21 cellular contexts compared by ENCODE assay signal in the genomic region with DNA sequence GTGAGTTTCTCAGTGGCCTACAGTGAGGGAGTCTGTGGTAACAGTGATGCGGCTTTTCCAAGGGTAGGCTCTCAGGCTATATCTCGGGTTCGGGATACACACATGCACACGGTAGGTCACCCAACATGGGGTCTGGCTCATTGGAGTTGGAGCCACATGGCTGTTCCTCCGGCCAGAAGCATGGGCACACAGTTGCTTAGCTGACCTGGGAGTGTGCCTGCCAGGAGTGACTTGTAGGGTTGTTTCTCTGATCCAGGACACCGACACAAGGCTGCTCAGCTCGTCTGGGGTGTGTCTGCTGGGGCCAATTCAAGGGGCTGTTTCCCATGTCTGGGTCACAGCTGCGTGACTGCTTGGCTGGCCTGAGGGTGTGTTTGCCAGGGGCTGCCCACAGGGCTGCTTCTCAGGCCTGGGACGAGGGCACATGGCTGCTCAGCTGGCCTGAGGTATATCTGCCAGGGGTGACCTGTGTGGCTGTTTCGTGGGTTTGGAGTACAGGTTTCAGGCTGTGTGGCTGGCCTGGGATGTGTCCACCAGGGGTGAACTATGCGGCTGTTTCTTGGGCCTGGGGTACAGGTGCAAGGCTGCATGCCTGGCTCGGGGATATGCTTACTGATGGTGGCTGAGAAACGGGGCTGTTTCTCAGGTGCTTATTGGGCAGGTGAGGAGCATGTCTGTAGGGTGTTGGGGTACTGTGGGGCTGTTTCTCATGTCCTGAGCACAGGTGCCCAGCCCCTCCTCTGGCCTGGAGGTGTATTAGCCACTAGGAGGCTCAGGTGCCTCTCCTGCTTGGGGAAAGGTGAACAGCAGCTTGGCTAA. TPM values are rescaled to one million over a fixed set of nuclear protein-coding genes. Genes with fewer than 3 reads are reported as not detected.
A peak's percentile ranks its signal among the peaks of the same experiment; 100 is the strongest.
DNase-seq lines count a peak whose midpoint lies in the region; ATAC-seq and TF ChIP-seq lines count a peak whose summit lies in the region.
"Had no signal": no experiment of that assay in that cellular context is flagged by ENCODE, and none has a peak within 500 bp of the region (broad histone marks: within the 10 kb centered on the region; RNA-seq: fewer than 3 reads in every experiment).

No MANE protein-coding gene starts in this region.

- H4K91ac ChIP-seq in mesenchymal stem cell (ENCODE audit: low read length), result peak overlapping the region; percentile 52

- no peak overlapping the region for H4K8ac ChIP-seq in mesenchymal stem cell (ENCODE audit: low read length)

- H3K4me3 ChIP-seq in right atrium auricular region (no peak overlapping the region), endodermal cell (ENCODE audit: low read length) (no peak overlapping the region), mesenchymal stem cell (ENCODE audit: insufficient read depth in 1 of 2, low read depth in 1 of 2, low read length in 2 of 2) (no peak overlapping the region)
- H3K4me3 ChIP-seq: MG63, SJCRH30 had no signal

- H3K9me3 ChIP-seq in right atrium auricular region (peaks cover 0 to 34% of the 10 kb centered on the region in 2 donors), endodermal cell (ENCODE audit: control insufficient read depth, low read length) (peaks cover 34% of the 10 kb centered on the region), mesenchymal stem cell (ENCODE audit: control insufficient read depth, low read length) (peaks cover 76% of the 10 kb centered on the region)

- H3K9ac ChIP-seq in endodermal cell (ENCODE audit: extremely low read depth, low read length, poor library complexity, severe bottlenecking) (no peak overlapping the region), mesenchymal stem cell (ENCODE audit: low read length) (no peak overlapping the region)

- H3K4me1 ChIP-seq in right atrium auricular region, result no peaks in the 10 kb centered on the region
- H3K4me1 ChIP-seq in endodermal cell (ENCODE audit: control insufficient read depth, insufficient read depth, low read length), result no peaks in the 10 kb centered on the region
- H3K4me1 ChIP-seq in mesenchymal stem cell (ENCODE audit: control insufficient read depth, insufficient read depth, low read depth, low read length), result no peaks in the 10 kb centered on the region

- H3K23ac ChIP-seq in mesenchymal stem cell (ENCODE audit: low read length in 2 of 2), result no peak overlapping the region

- no peak overlapping the region for H3K27ac Mint-ChIP-seq in endodermal cell
- no peak overlapping the region for H3K27ac Mint-ChIP-seq in activated T-helper 17 cell treated with anti-CD3 and anti-CD28 coated beads, Interleukin-2, amount 50 U/mL, for 72 hours
- no peak overlapping the region for H3K27ac Mint-ChIP-seq in activated CD8-positive, alpha-beta T cell treated with anti-CD3 and anti-CD28 coated beads, Interleukin-2, amount 10 ng/mL, durations not matched to agents 7 days and 5 days
- H3K27ac Mint-ChIP-seq: CD4-positive, alpha-beta T cell had no signal

- no peak overlapping the region for H2AFZ ChIP-seq in mesenchymal stem cell (ENCODE audit: low read depth, low read length)

- H3K27ac ChIP-seq in right atrium auricular region (no peak overlapping the region), endodermal cell (ENCODE audit: low read depth, low read length) (no peak overlapping the region), mesenchymal stem cell (ENCODE audit: low read length, poor library complexity, severe bottlenecking) (no peak overlapping the region)
- H3K27ac ChIP-seq: SJCRH30 had no signal

- H3K79me1 ChIP-seq in mesenchymal stem cell (replicated peaks; ENCODE audit: low read length, poor library complexity, severe bottlenecking), result no peaks in the 10 kb centered on the region

- no peaks in the 10 kb centered on the region for H3K4me1 Mint-ChIP-seq in endodermal cell
- H3K4me1 Mint-ChIP-seq in activated T-helper 17 cell treated with anti-CD3 and anti-CD28 coated beads, Interleukin-2, amount 50 U/mL, for 72 hours, result no peaks in the 10 kb centered on the region
- H3K4me1 Mint-ChIP-seq in activated CD8-positive, alpha-beta T cell treated with anti-CD3 and anti-CD28 coated beads, Interleukin-2, amount 10 ng/mL, durations not matched to agents 7 days and 5 days (ENCODE audit: low read depth), result no peaks in the 10 kb centered on the region

- ATAC-seq in left ventricle myocardium superior (no peak), HG02798 (IDR thresholded peaks at IDR 0.05; ENCODE audit: poor library complexity, unreplicated experiment) (no peak)
- ATAC-seq in activated T-helper 17 cell treated with anti-CD3 and anti-CD28 coated beads, Interleukin-2, amount 50 U/mL, for 72 hours (replicated peaks), result no peak
- ATAC-seq in activated CD8-positive, alpha-beta T cell treated with anti-CD3 and anti-CD28 coated beads, Interleukin-2, amount 10 ng/mL, durations not matched to agents 7 days and 5 days, result no peak
- ATAC-seq: PC-3 had no signal

- H3K4ac ChIP-seq in mesenchymal stem cell (ENCODE audit: low read depth in 1 of 2, low read length in 2 of 2), result no peak overlapping the region

- POLR2A ChIA-PET in activated CD8-positive, alpha-beta T cell treated with anti-CD3 and anti-CD28 coated beads, Interleukin-2, amount 10 ng/mL, durations not matched to agents 7 days and 5 days (lab: Charles Lee), result no interaction called here

- H3K36me3 ChIP-seq in right atrium auricular region (no peaks in the 10 kb centered on the region), endodermal cell (ENCODE audit: control insufficient read depth, insufficient read depth, low read length) (no peaks in the 10 kb centered on the region), mesenchymal stem cell (ENCODE audit: control insufficient read depth in 1 of 2, insufficient read depth in 2 of 2, low read depth in 1 of 2, low read length in 2 of 2) (no peaks in the 10 kb centered on the region)
- H3K36me3 ChIP-seq: MG63, SJCRH30 had no signal

- TF ChIP-seq CTCF in right atrium auricular region (IDR thresholded peaks at IDR 0.05) (no peak), endodermal cell (conservative IDR thresholded peaks at IDR 0.05) (peak; percentile 40)

- no peak overlapping the region for H2AK5ac ChIP-seq in mesenchymal stem cell (ENCODE audit: low read length, severe bottlenecking)

- no peak overlapping the region for H3K4me3 Mint-ChIP-seq in endodermal cell
- H3K4me3 Mint-ChIP-seq in activated T-helper 17 cell treated with anti-CD3 and anti-CD28 coated beads, Interleukin-2, amount 50 U/mL, for 72 hours, result no peak overlapping the region
- no peak overlapping the region for H3K4me3 Mint-ChIP-seq in activated CD8-positive, alpha-beta T cell treated with anti-CD3 and anti-CD28 coated beads, Interleukin-2, amount 10 ng/mL, durations not matched to agents 7 days and 5 days
- H3K4me3 Mint-ChIP-seq: CD4-positive, alpha-beta T cell had no signal

- intact Hi-C loops in left ventricle myocardium superior (cut with micrococcal nuclease), result no loop called here

- H2BK12ac ChIP-seq in mesenchymal stem cell (ENCODE audit: low read length in 2 of 2), result no peak overlapping the region

- H3K36me3 Mint-ChIP-seq in endodermal cell (ENCODE audit: low read depth), result no peaks in the 10 kb centered on the region
- H3K36me3 Mint-ChIP-seq in activated T-helper 17 cell treated with anti-CD3 and anti-CD28 coated beads, Interleukin-2, amount 50 U/mL, for 72 hours (ENCODE audit: low read depth), result no peaks in the 10 kb centered on the region
- peaks cover 2% of the 10 kb centered on the region for H3K36me3 Mint-ChIP-seq in activated CD8-positive, alpha-beta T cell treated with anti-CD3 and anti-CD28 coated beads, Interleukin-2, amount 10 ng/mL, durations not matched to agents 7 days and 5 days (ENCODE audit: low read depth)

- H3K18ac ChIP-seq in mesenchymal stem cell (ENCODE audit: low read depth in 1 of 2, low read length in 2 of 2), result no peak overlapping the region

- H2BK120ac ChIP-seq in mesenchymal stem cell (ENCODE audit: low read depth, low read length), result no peak overlapping the region

- H2BK5ac ChIP-seq in mesenchymal stem cell (ENCODE audit: low read depth, low read length, poor library complexity, severe bottlenecking), result no peak overlapping the region

- no peak overlapping the region for H2BK15ac ChIP-seq in mesenchymal stem cell (ENCODE audit: low read depth, poor library complexity, severe bottlenecking)

- H3K9me3 Mint-ChIP-seq in endodermal cell, result peaks cover 23% of the 10 kb centered on the region
- H3K9me3 Mint-ChIP-seq in activated T-helper 17 cell treated with anti-CD3 and anti-CD28 coated beads, Interleukin-2, amount 50 U/mL, for 72 hours, result peaks cover 20% of the 10 kb centered on the region
- H3K9me3 Mint-ChIP-seq in activated CD8-positive, alpha-beta T cell treated with anti-CD3 and anti-CD28 coated beads, Interleukin-2, amount 10 ng/mL, durations not matched to agents 7 days and 5 days (ENCODE audit: insufficient read depth), result peaks cover 31% of the 10 kb centered on the region

- no peaks in the 10 kb centered on the region for H3K27me3 Mint-ChIP-seq in endodermal cell (ENCODE audit: insufficient read depth)
- peaks cover 11% of the 10 kb centered on the region for H3K27me3 Mint-ChIP-seq in activated T-helper 17 cell treated with anti-CD3 and anti-CD28 coated beads, Interleukin-2, amount 50 U/mL, for 72 hours
- H3K27me3 Mint-ChIP-seq in activated CD8-positive, alpha-beta T cell treated with anti-CD3 and anti-CD28 coated beads, Interleukin-2, amount 10 ng/mL, durations not matched to agents 7 days and 5 days (ENCODE audit: low read depth), result no peaks in the 10 kb centered on the region

- H3K4me2 ChIP-seq in mesenchymal stem cell (ENCODE audit: low read length, poor library complexity, severe bottlenecking), result no peak overlapping the region

- CTCF ChIA-PET in activated CD8-positive, alpha-beta T cell treated with anti-CD3 and anti-CD28 coated beads, Interleukin-2, amount 10 ng/mL, durations not matched to agents 7 days and 5 days (lab: Charles Lee), result no interaction called here

- DNase-seq in right atrium auricular region (ENCODE audit: low spot score), result peak; percentile 44
- DNase-seq in left ventricle myocardium superior, result no peak
- DNase-seq in endodermal cell, result no peak
- no peak for DNase-seq in mesenchymal stem cell
- DNase-seq in activated CD8-positive, alpha-beta T cell treated with anti-CD3 and anti-CD28 coated beads, Interleukin-2, amount 10 ng/mL, durations not matched to agents 7 days and 5 days, result no peak
- DNase-seq: CD4-positive, alpha-beta T cell; KBM-7; MG63; NCI-H2029; NCI-H446; NCI-H524 treated with DMSO at 0.1 percent for 48 hours; NCI-H774; NK-92 treated with Interleukin-12 subunit alpha and Interleukin-12 subunit beta, amount 100 ng/mL, for 24 hours; PC-3; SJCRH30 had no signal

- no peaks in the 10 kb centered on the region for H3K27me3 ChIP-seq in right atrium auricular region
- no peaks in the 10 kb centered on the region for H3K27me3 ChIP-seq in endodermal cell (ENCODE audit: control insufficient read depth, insufficient read depth, low read length, poor library complexity, severe bottlenecking)
- peaks cover 0 to 11% of the 10 kb centered on the region in 2 experiments for H3K27me3 ChIP-seq in mesenchymal stem cell (ENCODE audit: control insufficient read depth in 1 of 2, insufficient read depth in 1 of 2, low read length in 2 of 2)
- H3K27me3 ChIP-seq: MG63, SJCRH30 had no signal

- WGBS in endodermal cell (ENCODE audit: insufficient coverage in 1 of 2, insufficient read length in 1 of 2), 2 experiments, result 71 to 81% methylated on average over 4 to 13 of the region's 13 CpGs
- 90% methylated on average over 13 of the region's 13 CpGs for WGBS in mesenchymal stem cell

- H3K14ac ChIP-seq in mesenchymal stem cell (ENCODE audit: low read length in 2 of 2), result no peak overlapping the region

RNA-seq across cellular contexts. Expression of gene KIF25, which starts 15.2 kb away (rescaled TPM):
- total RNA-seq in right atrium auricular region (not detected), left ventricle myocardium superior (not detected), endodermal cell (1 to 10 TPM in 1 of 2 donors, not detected in 1; 1.3 TPM)
- 0.53 TPM for polyA plus RNA-seq in endodermal cell (2013, experiment 1 of 2)
- polyA plus RNA-seq in endodermal cell (2013, experiment 2 of 2), result 0.79 TPM
- polyA plus RNA-seq in mesenchymal stem cell (2013, experiment 1 of 2), result 0.40 TPM
- 0.63 TPM for polyA plus RNA-seq in mesenchymal stem cell (2013, experiment 2 of 2)
- total RNA-seq in activated T-helper 17 cell treated with anti-CD3 and anti-CD28 coated beads, Interleukin-2, amount 50 U/mL, for 72 hours, result 1 to 10 TPM in 1 of 2 donors, not detected in 1; 1.8 TPM
- total RNA-seq in activated CD8-positive, alpha-beta T cell treated with anti-CD3 and anti-CD28 coated beads, Interleukin-2, amount 10 ng/mL, durations not matched to agents 7 days and 5 days, result not detected
- total RNA-seq: A172; CD4-positive, alpha-beta T cell; HT1080; LHCN-M2; PC-3 had no signal
- polyA plus RNA-seq: BJ had no signal
